9 cellular contexts compared by ENCODE assay signal in the genomic region with DNA sequence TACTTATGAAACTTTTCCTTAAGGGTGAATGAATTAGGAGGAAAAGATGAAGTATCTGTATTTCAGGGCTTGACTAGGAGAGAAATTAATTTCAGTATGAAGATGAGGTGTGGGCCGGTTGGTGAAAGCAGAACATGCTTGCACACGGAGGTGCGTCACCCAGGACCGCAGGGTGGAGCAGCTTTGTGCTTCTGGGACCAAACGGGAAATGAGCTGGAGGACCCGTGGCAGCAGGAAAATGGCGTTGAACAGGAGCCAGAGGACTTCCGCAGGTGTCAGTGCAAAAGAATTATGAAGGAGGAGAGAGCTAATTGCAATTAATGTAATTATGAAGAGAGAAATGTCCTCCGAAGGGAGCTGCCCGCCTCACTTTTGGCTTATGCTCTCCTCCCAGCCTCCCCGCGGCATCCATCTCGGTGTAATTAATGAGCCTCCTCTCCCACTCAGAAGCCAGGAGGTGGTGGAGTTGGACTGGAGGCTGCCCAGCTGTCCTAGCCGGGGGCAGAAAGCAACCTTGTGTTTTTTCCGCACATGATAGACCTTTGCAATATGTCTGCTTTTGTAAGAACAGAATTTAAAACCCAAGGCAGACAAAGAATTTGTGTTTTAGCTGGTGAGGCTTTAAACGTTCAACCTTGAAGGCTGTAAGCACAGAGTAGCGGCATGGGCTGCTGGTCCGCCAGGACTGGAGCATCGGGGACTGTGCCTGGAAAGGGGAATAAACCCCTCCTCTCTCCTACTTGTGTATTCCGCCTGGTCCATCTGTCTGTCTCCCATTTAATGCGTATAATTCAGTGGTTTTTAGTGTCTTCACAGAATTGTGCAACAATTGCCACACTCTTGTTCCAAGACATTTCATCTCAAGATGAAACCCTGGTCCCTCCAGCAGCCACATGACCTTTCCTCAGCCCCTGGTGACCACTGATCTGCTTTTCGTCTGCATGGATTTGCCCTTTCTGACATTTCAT.
DNase-seq lines count a peak whose midpoint lies in the region; ATAC-seq, FAIRE-seq and TF ChIP-seq lines count a peak whose summit lies in the region.
"Had no signal": no experiment of that assay in that cellular context is flagged by ENCODE, and none has a peak within 500 bp of the region (broad histone marks: within the 10 kb centered on the region; RNA-seq: fewer than 3 reads in every experiment).

No MANE protein-coding gene starts in this region.

- no peak overlapping the region for H2AK5ac ChIP-seq in IMR-90 (ENCODE audit: low read depth, low read length)

- intact Hi-C loops in IMR-90 (cut with micrococcal nuclease) (no loop called here), GM12878 (cut with micrococcal nuclease; ENCODE audit: unreplicated experiment) (no loop called here)

- H3K9me1 ChIP-seq in IMR-90 (ENCODE audit: insufficient read depth, low read length), result peaks cover 3% of the 10 kb centered on the region; the same call in 1 of the 2 replicates

- CTCF ChIA-PET in IMR-90 (lab: Yijun Ruan, JAX) (no interaction called here), GM12878 (lab: Yijun Ruan, JAX) (no interaction called here)

- no peaks in the 10 kb centered on the region; the same call in 1 of the 2 replicates for H3K79me2 ChIP-seq in GM12878 (ENCODE audit: control insufficient read depth, insufficient read depth, low read length)

- H3K36me3 ChIP-seq in IMR-90 (ENCODE audit: control insufficient read depth, insufficient read depth, low read length) (peaks cover 3% of the 10 kb centered on the region; the same call in 1 of the 2 replicates), GM12878 (ENCODE audit: control insufficient read depth in 2 of 2, insufficient read depth in 2 of 2, low read length in 1 of 2) (peaks cover 2 to 14% of the 10 kb centered on the region in 2 experiments)
- H3K36me3 ChIP-seq: SJCRH30 had no signal

- no peaks in the 10 kb centered on the region for H3K4me1 ChIP-seq in IMR-90 (ENCODE audit: control insufficient read depth, insufficient read depth, low read length)
- peaks cover 4% of the 10 kb centered on the region; the same call in 1 of the 2 replicates for H3K4me1 ChIP-seq in GM12878 (ENCODE audit: control insufficient read depth, insufficient read depth, low read length)
- H3K4me1 ChIP-seq: SJCRH30 had no signal

- no peak overlapping the region for H4K91ac ChIP-seq in IMR-90 (ENCODE audit: insufficient read depth, low read depth, low read length)

- no peak overlapping the region for H2BK15ac ChIP-seq in IMR-90 (ENCODE audit: low read depth, low read length)

- SMC1A ChIA-PET in GM12878 (lab: Charles Lee; ENCODE audit: uncharacterized antibody, unreplicated experiment), result no interaction called here

- TF ChIP-seq EP300 in GM12878 (IDR thresholded peaks at IDR 0.05; ENCODE audit: borderline replicate concordance in 1 of 2, control insufficient read depth in 1 of 2, low read depth in 2 of 2, low read length in 2 of 2), result no peak

- dilution Hi-C loops in IMR-90 (cut with HindIII; ENCODE audit: low sequenced_read_pairs, unreplicated experiment), result no loop called here

- DNase-seq in IMR-90 (no peak), GM12878 (ENCODE audit: low read depth, low spot score) (no peak), left lobe of liver (ENCODE audit: low spot score) (no peak), NCI-H748 treated with DMSO at 0.1 percent for 48 hours (lab: John Stamatoyannopoulos, UW) (no peak), NCI-H2171 treated with DMSO at 0.1 percent for 48 hours (lab: John Stamatoyannopoulos, UW) (no peak), cortex of kidney (lab: John Stamatoyannopoulos, UW) (no peak)
- DNase-seq: SJCRH30 had no signal

- WGBS in IMR-90 (ENCODE audit: extremely low coverage in 2 of 2, insufficient read length in 1 of 2), 2 experiments, result 95% methylated on average over 7 of the region's 22 CpGs; no CpG with 5 or more reads in 1 of the 2 experiments
- WGBS in GM12878 (ENCODE audit: insufficient coverage, insufficient replicate concordance, low lambda C conversion rate, missing lambda C conversion rate), result 91% methylated on average over 18 of the region's 22 CpGs

- H3K9me3 ChIP-seq in IMR-90 (ENCODE audit: control insufficient read depth, insufficient read depth, low read length) (no peaks in the 10 kb centered on the region), GM12878 (replicated peaks; ENCODE audit: control insufficient read depth, insufficient read depth, low read length) (no peaks in the 10 kb centered on the region)
- H3K9me3 ChIP-seq: SJCRH30 had no signal

- no peak for TF ChIP-seq RAD21 in IMR-90 (IDR thresholded peaks at IDR 0.05; ENCODE audit: low read length)
- TF ChIP-seq RAD21 in GM12878 (IDR thresholded peaks at IDR 0.05; ENCODE audit: insufficient read depth, low read depth, low read length), result no peak

- no peak overlapping the region for H2AFZ ChIP-seq in IMR-90 (replicated peaks; ENCODE audit: low read length, poor library complexity)
- H2AFZ ChIP-seq in GM12878 (ENCODE audit: control insufficient read depth, low read depth, low read length), result no peak overlapping the region

- RAD21 ChIA-PET in GM12878 (lab: Charles Lee; ENCODE audit: unreplicated experiment), result no interaction called here

- H4K8ac ChIP-seq in IMR-90 (ENCODE audit: low read depth in 2 of 2, low read length in 2 of 2), result no peak overlapping the region

- H4K20me1 ChIP-seq in IMR-90 (ENCODE audit: insufficient read depth, low read length), result 0 out of 2 replicates have a peak, but pooled peaks cover 5% of the 10 kb centered on the region
- no peaks in the 10 kb centered on the region; the same call in 1 of the 2 replicates for H4K20me1 ChIP-seq in GM12878 (ENCODE audit: control insufficient read depth, insufficient read depth)

- H3K27ac ChIP-seq in IMR-90 (ENCODE audit: insufficient read depth, low read length) (no peak overlapping the region), GM12878 (ENCODE audit: control insufficient read depth, insufficient read depth) (no peak overlapping the region), skin epidermis (peak overlapping the region in 19 of 21 experiments; percentile 2 to 83 (median 68))
- H3K27ac ChIP-seq: SJCRH30 had no signal

- H3K4ac ChIP-seq in IMR-90 (ENCODE audit: low read depth, low read length), result no peak overlapping the region

- no peak overlapping the region for H2BK20ac ChIP-seq in IMR-90 (ENCODE audit: low read depth, low read length)

- H3K4me3 ChIP-seq in IMR-90 (ENCODE audit: insufficient read depth, low read depth, low read length) (no peak overlapping the region), GM12878 (no peak overlapping the region), skin epidermis (peak overlapping the region in 1 of 7 experiments; percentile 6)
- H3K4me3 ChIP-seq: SJCRH30 had no signal

- H3K23ac ChIP-seq in IMR-90 (ENCODE audit: low read depth, low read length), result no peak overlapping the region

- TF ChIP-seq CTCF in IMR-90 (conservative IDR thresholded peaks at IDR 0.05; ENCODE audit: low read depth, low read length) (no peak), GM12878 (IDR thresholded peaks at IDR 0.05 in 2 of 3, conservative IDR thresholded peaks at IDR 0.05 in 1 of 3; ENCODE audit: control insufficient read depth in 2 of 3, extremely low read depth in 1 of 3, insufficient read depth in 1 of 3, low read depth in 3 of 3, low read length in 3 of 3) (no peak)

- H2BK5ac ChIP-seq in IMR-90 (ENCODE audit: low read depth, low read length, poor library complexity, severe bottlenecking), result no peak overlapping the region

- H2BK120ac ChIP-seq in IMR-90 (ENCODE audit: low read depth, low read length), result no peak overlapping the region

- POLR2A ChIA-PET in IMR-90 (lab: Charles Lee; ENCODE audit: unreplicated experiment) (no interaction called here), GM12878 (lab: Charles Lee) (no interaction called here)

- no peak overlapping the region for H3K56ac ChIP-seq in IMR-90 (ENCODE audit: extremely low read depth, insufficient read depth, low read length)

- TF ChIP-seq POLR2A in IMR-90 (IDR thresholded peaks at IDR 0.05; ENCODE audit: low read depth, low read length), result no peak
- TF ChIP-seq POLR2A in GM12878 (IDR thresholded peaks at IDR 0.05; ENCODE audit: low read depth, low read length), result no peak

- ATAC-seq in IMR-90 (ENCODE audit: low read depth), result no peak
- no peak for ATAC-seq in GM12878
- peak; percentile 63 for ATAC-seq in left lobe of liver
- ATAC-seq in GM19328 (IDR thresholded peaks at IDR 0.05; ENCODE audit: unreplicated experiment), result no peak

- in situ Hi-C loops in IMR-90 (cut with MboI; ENCODE audit: low sequenced_read_pairs) (no loop called here), GM12878 (cut with MboI) (no loop called here)

- no peak for FAIRE-seq in GM12878 (lab: Jason Lieb, UNC)

- H3K14ac ChIP-seq in IMR-90 (replicated peaks; ENCODE audit: low read depth, low read length), result no peak overlapping the region

- no peak overlapping the region for H4K5ac ChIP-seq in IMR-90 (ENCODE audit: low read depth, low read length)

- H3K27me3 ChIP-seq in IMR-90 (ENCODE audit: control insufficient read depth, insufficient read depth, low read length) (no peaks in the 10 kb centered on the region), GM12878 (replicated peaks in 1 of 2; ENCODE audit: control insufficient read depth in 2 of 2, insufficient read depth in 2 of 2, low read length in 1 of 2) (no peaks in the 10 kb centered on the region)
- H3K27me3 ChIP-seq: SJCRH30 had no signal

- no peak overlapping the region for H3K18ac ChIP-seq in IMR-90 (ENCODE audit: low read depth, low read length)

- BruUV-seq in IMR-90 (replicated peaks; lab: Mats Ljungman, UMichigan), result no TSS peak
- BruUV-seq in GM12878 (replicated peaks; lab: Mats Ljungman, UMichigan), result TSS peak; percentile 19

- peaks cover 5 to 6% of the 10 kb centered on the region in 2 experiments; a peak in 3 of 4 replicates for H3K79me1 ChIP-seq in IMR-90 (ENCODE audit: low read depth in 1 of 2, low read length in 2 of 2)

- H2AK9ac ChIP-seq in IMR-90 (replicated peaks; ENCODE audit: low read depth, low read length, poor library complexity), result no peak overlapping the region

- H3K4me2 ChIP-seq in IMR-90 (ENCODE audit: low read depth, low read length), result no peak overlapping the region
- no peak overlapping the region for H3K4me2 ChIP-seq in GM12878 (ENCODE audit: control insufficient read depth, insufficient read depth)

- H3K9ac ChIP-seq in IMR-90 (ENCODE audit: low read depth, low read length), result no peak overlapping the region
- H3K9ac ChIP-seq in GM12878 (ENCODE audit: control insufficient read depth, insufficient read depth, low read length), result no peak overlapping the region

TF ChIP-seq in IMR-90, 13 proteins besides CTCF, POLR2A, EP300 and RAD21 (continues in another document):
- TF ChIP-seq CEBPB (IDR thresholded peaks at IDR 0.05; ENCODE audit: low read depth, low read length), result peak; percentile 53

Comparison
In these comparisons a context has a peak if more than half of its experiments do, and no peak if none do; other contexts are left out.
1. H3K27ac ChIP-seq: peak in skin epidermis (19 of 21); none in IMR-90 (single experiment) and GM12878 (single experiment).